In genomic region chr3:61561374-61562041, GRCh38 we compare ENCODE assay signal across 8 cellular contexts. TPM values are rescaled to one million over a fixed set of nuclear protein-coding genes. Genes with fewer than 3 reads are reported as not detected.
DNase-seq lines count a peak whose midpoint lies in the region; ATAC-seq and TF ChIP-seq lines count a peak whose summit lies in the region.

Gene PTPRG (plus strand): TSS chr3:61561571. CDS start chr3:61562288, 717 bp downstream.

- CTCF ChIA-PET in activated B cell treated with CpG ODN at 0.5 μM for 24 hours (lab: Charles Lee), result interaction anchor here (0.6 kb wide), 1 partner anchor 1057 kb away, joined by 3 read pairs; no protein-coding TSS in a partner anchor

- intact Hi-C loops in activated B cell treated with CpG ODN at 0.5 μM for 24 hours (cut with micrococcal nuclease) (loop anchor here (5.0 kb wide), 1 partner anchor 336 kb away; no protein-coding TSS in a partner anchor), upper lobe of right lung (cut with DNase I) (loop anchor here (10.0 kb wide), 1 partner anchor 283 kb away; no protein-coding TSS in a partner anchor)

- H3K27me3 Mint-ChIP-seq in activated B cell treated with CpG ODN at 0.5 μM for 24 hours, result peaks cover 63% of the 10 kb centered on the region

- peak within 1 kb of the TSS; percentile 82 for H3K9ac ChIP-seq in muscle layer of colon (ENCODE audit: low read length)

- H3K4me3 Mint-ChIP-seq in activated B cell treated with CpG ODN at 0.5 μM for 24 hours, result peak within 1 kb of the TSS; percentile 82

- H3K9me3 Mint-ChIP-seq in activated B cell treated with CpG ODN at 0.5 μM for 24 hours, result no peaks in the 10 kb centered on the region

- H3K9me3 ChIP-seq in muscle layer of colon (ENCODE audit: low read length) (no peaks in the 10 kb centered on the region), upper lobe of right lung (no peaks in the 10 kb centered on the region)

- H3K4me3 ChIP-seq in fibroblast of mammary gland (ENCODE audit: control insufficient read depth, low read depth, low read length) (peak within 1 kb of the TSS; percentile 89), muscle layer of colon (ENCODE audit: low read depth in 1 of 2, low read length in 2 of 2) (peak within 1 kb of the TSS; percentile 84), upper lobe of right lung (peak within 1 kb of the TSS; percentile 63)

- H3K36me3 Mint-ChIP-seq in activated B cell treated with CpG ODN at 0.5 μM for 24 hours (ENCODE audit: low read depth), result no peaks in the 10 kb centered on the region

- POLR2A ChIA-PET in activated B cell treated with CpG ODN at 0.5 μM for 24 hours (lab: Charles Lee), result no interaction called here

- no peak within 1 kb of the TSS for H3K27ac Mint-ChIP-seq in activated B cell treated with CpG ODN at 0.5 μM for 24 hours

- no peaks in the 10 kb centered on the region for H3K27me3 ChIP-seq in muscle layer of colon (ENCODE audit: control insufficient read depth in 1 of 2, insufficient read depth in 2 of 2, low read length in 2 of 2)
- H3K27me3 ChIP-seq in upper lobe of right lung, result no peaks in the 10 kb centered on the region

- peaks cover 22% of the 10 kb centered on the region for H3K4me1 Mint-ChIP-seq in activated B cell treated with CpG ODN at 0.5 μM for 24 hours

- TF ChIP-seq CTCF in activated B cell treated with CpG ODN at 0.5 μM for 24 hours (IDR thresholded peaks at IDR 0.05) (no peak), fibroblast of mammary gland (conservative IDR thresholded peaks at IDR 0.05; ENCODE audit: control insufficient read depth, insufficient read depth, low read depth, low read length) (no peak), upper lobe of right lung (IDR thresholded peaks at IDR 0.05) (no peak)

- peak; percentile 46 for DNase-seq in activated CD4-positive, alpha-beta T cell treated with anti-CD3 and anti-CD28 coated beads for 48 hours
- no peak for DNase-seq in activated CD4-positive, alpha-beta T cell treated with anti-CD3 and anti-CD28 coated beads for 1 hour
- DNase-seq in HCEC 1CT, result peak; percentile 95
- peak; percentile 84 to 88 for DNase-seq in NCI-H2081 (lab: John Stamatoyannopoulos, UW)
- no peak for DNase-seq in activated B cell treated with CpG ODN at 0.5 μM for 24 hours
- peak; percentile 94 for DNase-seq in fibroblast of mammary gland (ENCODE audit: low read depth)
- DNase-seq in upper lobe of right lung, result peak; percentile 90

- peak; percentile 47 for ATAC-seq in activated B cell treated with CpG ODN at 0.5 μM for 24 hours (ENCODE audit: low read depth)
- ATAC-seq in upper lobe of right lung, result peak; percentile 82

- H3K36me3 ChIP-seq in muscle layer of colon (ENCODE audit: insufficient read depth, low read length) (no peaks in the 10 kb centered on the region), upper lobe of right lung (no peaks in the 10 kb centered on the region)

- H3K4me1 ChIP-seq in muscle layer of colon (ENCODE audit: insufficient read depth, low read length) (peaks cover 17% of the 10 kb centered on the region), upper lobe of right lung (peaks cover 20% of the 10 kb centered on the region)

- H3K27ac ChIP-seq in muscle layer of colon (ENCODE audit: low read depth, low read length), result peak within 1 kb of the TSS; percentile 93
- H3K27ac ChIP-seq in upper lobe of right lung, result peak within 1 kb of the TSS; percentile 91

RNA-seq across cellular contexts. Expression of gene PTPRG, which starts in this region (rescaled TPM):
- 0.22 and 0.56 TPM in 2 replicates for total RNA-seq in activated B cell treated with CpG ODN at 0.5 μM for 24 hours
- total RNA-seq in upper lobe of right lung, result 86.7 TPM

Comparison
In these comparisons a context has a peak if more than half of its experiments do, and no peak if none do; other contexts are left out.
1. RNA of gene PTPRG (total RNA-seq): 86.7 TPM in upper lobe of right lung (single experiment); 0.22 to 0.56 TPM in activated B cell treated with CpG ODN at 0.5 μM for 24 hours; every median in the first group is over 10 times any median in the second.
2. DNase-seq: peak in activated CD4-positive, alpha-beta T cell treated with anti-CD3 and anti-CD28 coated beads for 48 hours (single experiment), HCEC 1CT (single experiment), NCI-H2081 (2 of 2), fibroblast of mammary gland (single experiment) and upper lobe of right lung (single experiment); none in activated CD4-positive, alpha-beta T cell treated with anti-CD3 and anti-CD28 coated beads for 1 hour (single experiment) and activated B cell treated with CpG ODN at 0.5 μM for 24 hours (single experiment).
3. Peak in ATAC-seq in activated B cell treated with CpG ODN at 0.5 μM for 24 hours; RNA of the gene not detected or under 1 TPM.
4. Peak in every context shown above with its lines, with median percentiles within 50 percentile points of each other: H3K4me3 ChIP-seq.